Comparison of ENCODE assay signal across 22 cellular contexts in the genomic region with DNA sequence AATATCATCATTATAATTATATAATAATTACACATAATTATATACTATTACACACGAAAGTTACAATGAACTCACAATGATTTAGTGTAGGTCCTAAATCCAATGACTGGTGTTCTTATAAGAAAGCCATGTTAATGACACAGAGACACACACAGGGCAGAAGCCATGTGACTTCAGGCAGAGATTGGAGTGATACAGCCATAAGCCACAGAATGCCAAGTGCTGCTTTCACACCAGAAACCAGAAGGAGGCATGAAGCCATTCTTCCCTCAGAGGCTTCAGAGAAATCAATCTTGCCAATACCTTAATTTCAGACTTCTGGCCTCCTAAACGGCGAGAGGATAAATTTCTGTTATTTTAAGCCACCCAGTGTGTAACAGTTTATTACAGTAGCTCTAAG.
DNase-seq lines count a peak whose midpoint lies in the region; ATAC-seq and TF ChIP-seq lines count a peak whose summit lies in the region.
"Had no signal": no experiment of that assay in that cellular context is flagged by ENCODE, and none has a peak within 500 bp of the region (broad histone marks: within the 10 kb centered on the region; RNA-seq: fewer than 3 reads in every experiment).

No MANE protein-coding gene starts in this region.

- DNase-seq in activated T-cell treated with anti-CD3 and anti-CD28 coated beads, Interleukin-2, amount 50 U/mL, for 4 hours = no peak
- DNase-seq in activated T-cell treated with anti-CD3 and anti-CD28 coated beads for 4 hours = no peak
- peak; percentile 78 for DNase-seq in NCI-H1105 treated with DMSO at 0.1 percent for 48 hours (lab: John Stamatoyannopoulos, UW)
- peak; percentile 39 for DNase-seq in activated CD8-positive, alpha-beta T cell treated with anti-CD3 and anti-CD28 coated beads for 36 hours
- no peak for DNase-seq in naive thymus-derived CD8-positive, alpha-beta T cell
- DNase-seq in occipital lobe (lab: John Stamatoyannopoulos, UW) = no peak
- no peak for DNase-seq in mucosa of gallbladder (ENCODE audit: low spot score)
- DNase-seq in NCI-H146 treated with DMSO at 0.1 percent for 48 hours (lab: John Stamatoyannopoulos, UW; ENCODE audit: unreplicated experiment) = no peak
- DNase-seq: activated effector memory CD4-positive, alpha-beta T cell treated with anti-CD3 and anti-CD28 coated beads, Interleukin-2, amount 50 U/mL, for 16 hours; central memory CD4-positive, alpha-beta T cell; DMS79 treated with DMSO at 0.1 percent for 48 hours; erythroblast; foreskin melanocyte; H9; hypothalamus; KG1; lower lobe of right lung; NCI-H2081 treated with DMSO at 0.1 percent for 48 hours; nucleus accumbens; retina; spleen; upper lobe of left lung had no signal

- H3K27me3 Mint-ChIP-seq in activated T-cell treated with anti-CD3 and anti-CD28 coated beads, Interleukin-2, amount 50 U/mL, for 4 hours (ENCODE audit: low read depth) = no peaks in the 10 kb centered on the region
- H3K27me3 Mint-ChIP-seq in activated CD8-positive, alpha-beta T cell treated with anti-CD3 and anti-CD28 coated beads for 36 hours = no peaks in the 10 kb centered on the region
- no peaks in the 10 kb centered on the region for H3K27me3 Mint-ChIP-seq in naive thymus-derived CD8-positive, alpha-beta T cell

- POLR2A ChIA-PET in activated CD8-positive, alpha-beta T cell treated with anti-CD3 and anti-CD28 coated beads for 36 hours (lab: Charles Lee) = interaction anchor here (1.2 kb wide), 2 partner anchors 108 to 169 kb away, joined by 3 read pairs; no protein-coding TSS in a partner anchor
- POLR2A ChIA-PET in naive thymus-derived CD8-positive, alpha-beta T cell (lab: Charles Lee) = interaction anchor here (0.8 to 10.8 kb wide), 4 partner anchors 29 to 104 kb away, joined by 3 to 127 read pairs (median 5); no protein-coding TSS in a partner anchor

- H3K27ac Mint-ChIP-seq in activated CD8-positive, alpha-beta T cell treated with anti-CD3 and anti-CD28 coated beads for 36 hours = peak overlapping the region; percentile 92
- H3K27ac Mint-ChIP-seq in naive thymus-derived CD8-positive, alpha-beta T cell = peak overlapping the region; percentile 65 to 96 (median 86)
- H3K27ac Mint-ChIP-seq: H9 had no signal

- H3K36me3 Mint-ChIP-seq in activated T-cell treated with anti-CD3 and anti-CD28 coated beads, Interleukin-2, amount 50 U/mL, for 4 hours (ENCODE audit: insufficient read depth) = peaks cover 36% of the 10 kb centered on the region
- H3K36me3 Mint-ChIP-seq in activated CD8-positive, alpha-beta T cell treated with anti-CD3 and anti-CD28 coated beads for 36 hours (ENCODE audit: low read depth) = peaks cover 49% of the 10 kb centered on the region
- no peaks in the 10 kb centered on the region for H3K36me3 Mint-ChIP-seq in naive thymus-derived CD8-positive, alpha-beta T cell

- H3K4me1 Mint-ChIP-seq in activated T-cell treated with anti-CD3 and anti-CD28 coated beads, Interleukin-2, amount 50 U/mL, for 4 hours (ENCODE audit: low read depth) = peaks cover 79% of the 10 kb centered on the region
- peaks cover 72% of the 10 kb centered on the region for H3K4me1 Mint-ChIP-seq in activated CD8-positive, alpha-beta T cell treated with anti-CD3 and anti-CD28 coated beads for 36 hours (ENCODE audit: low read depth)
- peaks cover 45 to 70% (median 68%) of the 10 kb centered on the region in 4 donors for H3K4me1 Mint-ChIP-seq in naive thymus-derived CD8-positive, alpha-beta T cell

- no peaks in the 10 kb centered on the region for H3K9me3 Mint-ChIP-seq in activated T-cell treated with anti-CD3 and anti-CD28 coated beads, Interleukin-2, amount 50 U/mL, for 4 hours
- H3K9me3 Mint-ChIP-seq in activated CD8-positive, alpha-beta T cell treated with anti-CD3 and anti-CD28 coated beads for 36 hours = no peaks in the 10 kb centered on the region
- no peaks in the 10 kb centered on the region for H3K9me3 Mint-ChIP-seq in naive thymus-derived CD8-positive, alpha-beta T cell
- H3K9me3 Mint-ChIP-seq: H9 had no signal

- peak overlapping the region; percentile 78 for H3K4me3 Mint-ChIP-seq in activated T-cell treated with anti-CD3 and anti-CD28 coated beads, Interleukin-2, amount 50 U/mL, for 4 hours
- peak overlapping the region; percentile 41 for H3K4me3 Mint-ChIP-seq in activated CD8-positive, alpha-beta T cell treated with anti-CD3 and anti-CD28 coated beads for 36 hours
- H3K4me3 Mint-ChIP-seq in naive thymus-derived CD8-positive, alpha-beta T cell = peak overlapping the region; percentile 53 to 81 (median 64)
- H3K4me3 Mint-ChIP-seq: H9 had no signal

- ATAC-seq in activated T-cell treated with anti-CD3 and anti-CD28 coated beads, Interleukin-2, amount 50 U/mL, for 4 hours = no peak
- no peak for ATAC-seq in activated CD8-positive, alpha-beta T cell treated with anti-CD3 and anti-CD28 coated beads for 36 hours
- ATAC-seq in naive thymus-derived CD8-positive, alpha-beta T cell = no peak
- ATAC-seq: lower lobe of right lung had no signal

- CTCF ChIA-PET in activated CD8-positive, alpha-beta T cell treated with anti-CD3 and anti-CD28 coated beads for 36 hours (lab: Charles Lee) = interaction anchor here (1.1 to 3.7 kb wide), 2 partner anchors 9 to 395 kb away, joined by 3 to 20 read pairs; no protein-coding TSS in a partner anchor

- intact Hi-C loops in activated CD8-positive, alpha-beta T cell treated with anti-CD3 and anti-CD28 coated beads for 36 hours (cut with micrococcal nuclease) = no loop called here

- no peak for TF ChIP-seq CTCF in activated CD8-positive, alpha-beta T cell treated with anti-CD3 and anti-CD28 coated beads for 36 hours (IDR thresholded peaks at IDR 0.05)

Comparison
In these comparisons a context has a peak if more than half of its experiments do, and no peak if none do; other contexts are left out.
1. DNase-seq: peak in NCI-H1105 treated with DMSO at 0.1 percent for 48 hours (single experiment) and activated CD8-positive, alpha-beta T cell treated with anti-CD3 and anti-CD28 coated beads for 36 hours (single experiment); none in activated T-cell treated with anti-CD3 and anti-CD28 coated beads, Interleukin-2, amount 50 U/mL, for 4 hours (single experiment), activated T-cell treated with anti-CD3 and anti-CD28 coated beads for 4 hours (single experiment), naive thymus-derived CD8-positive, alpha-beta T cell (0 of 10), occipital lobe (single experiment), mucosa of gallbladder (single experiment) and NCI-H146 treated with DMSO at 0.1 percent for 48 hours (single experiment).
2. Peak in every context shown above with its lines, with median percentiles within 50 percentile points of each other: H3K4me3 Mint-ChIP-seq.